8 cellular contexts compared by ENCODE assay signal in the genomic region with DNA sequence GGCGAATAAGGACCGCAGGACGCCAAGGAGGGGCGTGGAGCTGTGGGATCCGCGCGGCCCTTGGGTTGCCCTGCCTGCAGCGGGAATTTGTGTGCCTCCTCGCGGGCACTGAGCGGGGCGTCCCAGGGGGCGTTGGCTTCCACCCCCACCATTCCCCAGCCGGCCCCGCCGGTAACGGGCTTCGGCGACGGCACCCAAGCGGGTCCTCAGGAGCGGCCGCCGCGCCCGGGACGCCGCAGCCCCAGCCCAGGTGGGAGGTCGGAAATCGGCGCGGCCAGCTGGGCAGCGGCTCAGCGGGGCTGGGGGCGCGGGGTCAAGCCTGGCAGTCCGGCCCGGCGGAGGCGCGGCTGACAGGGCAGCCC. TPM values are rescaled to one million over a fixed set of nuclear protein-coding genes. Genes with fewer than 3 reads are reported as not detected.
DNase-seq lines count a peak whose midpoint lies in the region; ATAC-seq and TF ChIP-seq lines count a peak whose summit lies in the region.

No MANE protein-coding gene starts in this region.

- CTCF ChIA-PET in activated CD4-positive, alpha-beta T cell treated with anti-CD3 and anti-CD28 coated beads, Interleukin-2, amount 10 ng/mL, durations not matched to agents 7 days and 5 days (lab: Charles Lee), result no interaction called here

- TF ChIP-seq EP300 in tibial nerve (IDR thresholded peaks at IDR 0.05), result no peak

- TF ChIP-seq POLR2A in tibial nerve (IDR thresholded peaks at IDR 0.05), result no peak

- H3K9ac ChIP-seq in mucosa of stomach (ENCODE audit: low read length), result peak overlapping the region; percentile 56

- TF ChIP-seq CTCF in tibial nerve (IDR thresholded peaks at IDR 0.05), result no peak

- no peaks in the 10 kb centered on the region for H3K9me3 Mint-ChIP-seq in activated CD4-positive, alpha-beta T cell treated with anti-CD3 and anti-CD28 coated beads, Interleukin-2, amount 10 ng/mL, durations not matched to agents 7 days and 5 days

- peak overlapping the region; percentile 72 for H3K4me3 Mint-ChIP-seq in activated CD4-positive, alpha-beta T cell treated with anti-CD3 and anti-CD28 coated beads, Interleukin-2, amount 10 ng/mL, durations not matched to agents 7 days and 5 days

- peaks cover 27% of the 10 kb centered on the region for H3K4me1 Mint-ChIP-seq in activated CD4-positive, alpha-beta T cell treated with anti-CD3 and anti-CD28 coated beads, Interleukin-2, amount 10 ng/mL, durations not matched to agents 7 days and 5 days

- H3K27me3 ChIP-seq in mucosa of stomach (ENCODE audit: control insufficient read depth, insufficient read depth, low read length) (peaks cover 25% of the 10 kb centered on the region), tibial nerve (no peaks in the 10 kb centered on the region)

- peaks cover 55% of the 10 kb centered on the region for H3K27me3 Mint-ChIP-seq in activated CD4-positive, alpha-beta T cell treated with anti-CD3 and anti-CD28 coated beads, Interleukin-2, amount 10 ng/mL, durations not matched to agents 7 days and 5 days

- ATAC-seq in HG03521 (IDR thresholded peaks at IDR 0.05; ENCODE audit: unreplicated experiment), result peak; percentile 33
- no peak for ATAC-seq in GM18520 (IDR thresholded peaks at IDR 0.05; ENCODE audit: unreplicated experiment)

- POLR2A ChIA-PET in activated CD4-positive, alpha-beta T cell treated with anti-CD3 and anti-CD28 coated beads, Interleukin-2, amount 10 ng/mL, durations not matched to agents 7 days and 5 days (lab: Charles Lee), result no interaction called here

- peak in 2 of 3 experiments; percentile 55 to 67 for DNase-seq in NCI-H1417 (lab: John Stamatoyannopoulos, UW)
- no peak for DNase-seq in NCI-H1417 treated with DMSO at 0.1 percent for 48 hours (lab: John Stamatoyannopoulos, UW)
- DNase-seq in activated CD4-positive, alpha-beta T cell treated with anti-CD3 and anti-CD28 coated beads, Interleukin-2, amount 10 ng/mL, durations not matched to agents 7 days and 5 days, result peak; percentile 30
- DNase-seq in epithelial cell of prostate (ENCODE audit: low read depth, low spot score), result no peak
- no peak for DNase-seq in tibial nerve (ENCODE audit: low spot score in 2 of 2)

- H3K36me3 ChIP-seq in mucosa of stomach (ENCODE audit: control insufficient read depth, insufficient read depth, low read length), result no peaks in the 10 kb centered on the region
- no peaks in the 10 kb centered on the region for H3K36me3 ChIP-seq in tibial nerve

- H3K27ac ChIP-seq in epithelial cell of prostate (peak overlapping the region; percentile 92), tibial nerve (peak overlapping the region; percentile 47 to 89 (median 76))

- H3K36me3 Mint-ChIP-seq in activated CD4-positive, alpha-beta T cell treated with anti-CD3 and anti-CD28 coated beads, Interleukin-2, amount 10 ng/mL, durations not matched to agents 7 days and 5 days (ENCODE audit: low read depth), result no peaks in the 10 kb centered on the region

- H3K4me3 ChIP-seq in mucosa of stomach (ENCODE audit: low read length) (no peak overlapping the region), tibial nerve (peak overlapping the region; percentile 64 to 95 (median 88))

- WGBS in tibial nerve, 2 donors, result 0 to 1% methylated on average over 30 to 40 of the region's 41 CpGs

- H3K27ac Mint-ChIP-seq in activated CD4-positive, alpha-beta T cell treated with anti-CD3 and anti-CD28 coated beads, Interleukin-2, amount 10 ng/mL, durations not matched to agents 7 days and 5 days, result no peak overlapping the region

- H3K9me3 ChIP-seq in mucosa of stomach (ENCODE audit: control insufficient read depth, low read length), result no peaks in the 10 kb centered on the region
- no peaks in the 10 kb centered on the region for H3K9me3 ChIP-seq in tibial nerve

- H3K4me1 ChIP-seq in mucosa of stomach (ENCODE audit: control insufficient read depth, insufficient read depth, low read length), result peaks cover 18% of the 10 kb centered on the region
- peaks cover 0 to 38% (median 10%) of the 10 kb centered on the region in 4 donors for H3K4me1 ChIP-seq in tibial nerve

RNA-seq across cellular contexts. Expression of a gene that starts 0.3 kb away (rescaled TPM):
- under 1 TPM; 0.62 to 0.69 TPM for total RNA-seq in activated CD4-positive, alpha-beta T cell treated with anti-CD3 and anti-CD28 coated beads, Interleukin-2, amount 10 ng/mL, durations not matched to agents 7 days and 5 days
- 10 to 100 TPM; 22.6 to 35.9 (median 26.8) TPM for total RNA-seq in tibial nerve

Comparison
In these comparisons a context has a peak if more than half of its experiments do, and no peak if none do; other contexts are left out.
1. DNase-seq: peak in NCI-H1417 (2 of 3) and activated CD4-positive, alpha-beta T cell treated with anti-CD3 and anti-CD28 coated beads, Interleukin-2, amount 10 ng/mL, durations not matched to agents 7 days and 5 days (single experiment); none in NCI-H1417 treated with DMSO at 0.1 percent for 48 hours (single experiment), epithelial cell of prostate (single experiment) and tibial nerve (0 of 2).
2. RNA of a gene that starts 0.3 kb away (total RNA-seq): 22.6 to 35.9 TPM in tibial nerve; 0.62 to 0.69 TPM in activated CD4-positive, alpha-beta T cell treated with anti-CD3 and anti-CD28 coated beads, Interleukin-2, amount 10 ng/mL, durations not matched to agents 7 days and 5 days; every median in the first group is over 10 times any median in the second.